Comparison of ENCODE assay signal across 8 cellular contexts in genomic region chr2:219560037-219560892, GRCh38. TPM values are rescaled to one million over a fixed set of nuclear protein-coding genes. Genes with fewer than 3 reads are reported as not detected.
DNase-seq lines count a peak whose midpoint lies in the region; ATAC-seq and TF ChIP-seq lines count a peak whose summit lies in the region.

No MANE protein-coding gene starts in this region.

- H3F3A ChIP-seq in PC-9 (ENCODE audit: insufficient read depth, low read depth) = no peaks in the 10 kb centered on the region

- H3K79me2 ChIP-seq in PC-9 (ENCODE audit: low read depth) = no peaks in the 10 kb centered on the region

- CTCF ChIA-PET in PC-9 (lab: Charles Lee) = interaction anchor here (0.5 to 1.4 kb wide), 2 partner anchors 11 to 116 kb away, joined by 3 to 8 read pairs; partner anchors contain the start of gene OBSL1

- peak; percentile 59 for DNase-seq in activated CD8-positive, alpha-beta memory T cell treated with anti-CD3 and anti-CD28 coated beads, Interleukin-2, amount 50 U/mL, for 48 hours
- no peak for DNase-seq in activated CD8-positive, alpha-beta memory T cell treated with anti-CD3 and anti-CD28 coated beads, Interleukin-2, amount 50 U/mL, for 4 hours
- DNase-seq in PC-9 (no peak), foreskin keratinocyte (no peak), testis (no peak), kidney glomerular epithelial cell (lab: John Stamatoyannopoulos, UW) (no peak), NOMO-1 (lab: John Stamatoyannopoulos, UW; ENCODE audit: unreplicated experiment in 2 of 2) (no peak), ureter (ENCODE audit: low spot score) (no peak)

- peak; percentile 39 for ATAC-seq in foreskin keratinocyte

- no peak overlapping the region for H2AFZ ChIP-seq in PC-9

- H3K4me2 ChIP-seq in PC-9 = no peak overlapping the region

- intact Hi-C loops in PC-9 (cut with micrococcal nuclease; ENCODE audit: unreplicated experiment) = no loop called here
- intact Hi-C loops in testis (cut with DNase I; ENCODE audit: low total_unique reads) = no loop called here

- H3K9me3 ChIP-seq in PC-9 (ENCODE audit: insufficient read depth, low read depth) (no peaks in the 10 kb centered on the region), testis (no peaks in the 10 kb centered on the region)

- 55 to 62% methylated on average over 3 to 8 of the region's 8 CpGs for WGBS in testis, 2 donors

- no TSS peak for BruUV-seq in PC-9 (replicated peaks; lab: Mats Ljungman, UMichigan)

- TF ChIP-seq CTCF in PC-9 (conservative IDR thresholded peaks at IDR 0.05) = peak; percentile 82
- peak; percentile 53 for TF ChIP-seq CTCF in foreskin keratinocyte (conservative IDR thresholded peaks at IDR 0.05)
- peak in 2 of 3 experiments; percentile 53 to 94 for TF ChIP-seq CTCF in testis (IDR thresholded peaks at IDR 0.05)

- no peak overlapping the region for H3K27ac ChIP-seq in PC-9
- H3K27ac ChIP-seq in foreskin keratinocyte = no peak overlapping the region
- H3K27ac ChIP-seq in testis = no peak overlapping the region

- no peak overlapping the region for H3K4me3 ChIP-seq in PC-9
- H3K4me3 ChIP-seq in testis = no peak overlapping the region

- no peak for TF ChIP-seq POLR2A in testis (IDR thresholded peaks at IDR 0.05)

- H3K36me3 ChIP-seq in PC-9 (ENCODE audit: low read depth) = no peaks in the 10 kb centered on the region
- no peaks in the 10 kb centered on the region for H3K36me3 ChIP-seq in testis (ENCODE audit: low read depth, missing control alignments)

- no peaks in the 10 kb centered on the region for H3K4me1 ChIP-seq in PC-9 (replicated peaks; ENCODE audit: insufficient read depth)
- no peaks in the 10 kb centered on the region for H3K4me1 ChIP-seq in foreskin keratinocyte
- peaks cover 9% of the 10 kb centered on the region for H3K4me1 ChIP-seq in testis

- H3K9me2 ChIP-seq in PC-9 (ENCODE audit: insufficient read depth) = no peaks in the 10 kb centered on the region

- H4K20me1 ChIP-seq in PC-9 (ENCODE audit: insufficient read depth) = no peaks in the 10 kb centered on the region

- POLR2A ChIA-PET in PC-9 (lab: Charles Lee; ENCODE audit: unreplicated experiment) = interaction anchor here (0.6 kb wide), 1 partner anchor 61 kb away, joined by 5 read pairs; no protein-coding TSS in a partner anchor

- no peaks in the 10 kb centered on the region for H3K27me3 ChIP-seq in PC-9 (ENCODE audit: insufficient read depth, low read depth)
- H3K27me3 ChIP-seq in foreskin keratinocyte = no peaks in the 10 kb centered on the region
- no peaks in the 10 kb centered on the region for H3K27me3 ChIP-seq in testis

RNA-seq across cellular contexts. Expression of gene OBSL1, which starts 11.1 kb away (rescaled TPM):
- total RNA-seq in PC-9 (2021) (110 and 161 TPM in 2 replicates), foreskin keratinocyte (32.0 and 33.7 TPM in 2 replicates), testis (100 to 1,000 TPM; 462 to 507 TPM), ureter (89.1 TPM)
- polyA plus RNA-seq in foreskin keratinocyte (32.4 and 36.3 TPM in 2 replicates), testis (ENCODE audit: insufficient read depth, low read depth, low replicate concordance) (312 TPM)

RNA-seq across cellular contexts. Expression of gene INHA, which starts 11.8 kb away (rescaled TPM):
- total RNA-seq in PC-9 (2021) (5.2 and 9.1 TPM in 2 replicates), foreskin keratinocyte (0.11 and 0.14 TPM in 2 replicates), testis (100 to 1,000 TPM; 325 to 371 TPM), ureter (0.78 TPM)
- polyA plus RNA-seq in foreskin keratinocyte (0.14 and 0.19 TPM in 2 replicates), testis (ENCODE audit: insufficient read depth, low read depth, low replicate concordance) (265 TPM)

RNA-seq across cellular contexts. Expression of gene TMEM198, which starts 16.4 kb away (rescaled TPM):
- total RNA-seq in PC-9 (2021) (3.6 and 5.8 TPM in 2 replicates), foreskin keratinocyte (1.0 and 1.2 TPM in 2 replicates), testis (10 to 100 TPM; 11.3 to 11.8 TPM), ureter (6.0 TPM)
- polyA plus RNA-seq in foreskin keratinocyte (1.2 and 1.3 TPM in 2 replicates), testis (ENCODE audit: insufficient read depth, low read depth, low replicate concordance) (7.3 TPM)

RNA-seq across cellular contexts. Expression of gene CHPF, which starts 16.7 kb away (rescaled TPM):
- total RNA-seq in PC-9 (2021) (78.2 and 89.7 TPM in 2 replicates), foreskin keratinocyte (93.1 and 105 TPM in 2 replicates), testis (100 to 1,000 TPM; 796 to 992 TPM), ureter (49.6 TPM)
- polyA plus RNA-seq in foreskin keratinocyte (117 and 130 TPM in 2 replicates), testis (ENCODE audit: insufficient read depth, low read depth, low replicate concordance) (194 TPM)

RNA-seq across cellular contexts. Expression of gene STK11IP, which starts 37.4 kb away (rescaled TPM):
- total RNA-seq in PC-9 (2021) (40.6 and 42.5 TPM in 2 replicates), foreskin keratinocyte (20.0 and 20.9 TPM in 2 replicates), testis (100 to 1,000 TPM; 130 to 134 TPM), ureter (39.5 TPM)
- polyA plus RNA-seq in foreskin keratinocyte (16.2 and 16.4 TPM in 2 replicates), testis (ENCODE audit: insufficient read depth, low read depth, low replicate concordance) (81.9 TPM)

Comparison
In these comparisons a context has a peak if more than half of its experiments do, and no peak if none do; other contexts are left out.
1. RNA of gene INHA, which starts 11.8 kb away (total RNA-seq): 325 to 371 TPM in testis; 5.2 to 9.1 TPM in PC-9, 0.78 TPM in ureter (single experiment) and 0.11 to 0.14 TPM in foreskin keratinocyte; every median in the first group is over 10 times any median in the second.
2. Peak in every context shown above with its lines, with median percentiles within 50 percentile points of each other: CTCF ChIP-seq.